8 cellular contexts compared by ENCODE assay signal in genomic region chr5:173035904-173036707, GRCh38. TPM values are rescaled to one million over a fixed set of nuclear protein-coding genes. Genes with fewer than 3 reads are reported as not detected.
A peak's percentile ranks its signal among the peaks of the same experiment; 100 is the strongest.
DNase-seq lines count a peak whose midpoint lies in the region; ATAC-seq and TF ChIP-seq lines count a peak whose summit lies in the region.

No MANE protein-coding gene starts in this region.

- H3K9me3 ChIP-seq in duodenal mucosa (ENCODE audit: control insufficient read depth in 1 of 2, low read length in 2 of 2) (no peaks in the 10 kb centered on the region), tibial artery (no peaks in the 10 kb centered on the region), testis (no peaks in the 10 kb centered on the region)

- no peak for TF ChIP-seq CTCF in tibial artery (IDR thresholded peaks at IDR 0.05)
- TF ChIP-seq CTCF in testis (IDR thresholded peaks at IDR 0.05): no peak

- H3K4me1 ChIP-seq in duodenal mucosa (ENCODE audit: control insufficient read depth in 1 of 2, insufficient read depth in 2 of 2, low read length in 2 of 2) (peaks cover 10 to 14% of the 10 kb centered on the region in 2 donors), tibial artery (peaks cover 0 to 33% (median 11%) of the 10 kb centered on the region in 4 donors), testis (peaks cover 14% of the 10 kb centered on the region)

- H3K27me3 ChIP-seq in duodenal mucosa (ENCODE audit: control insufficient read depth in 1 of 2, insufficient read depth in 2 of 2, low read length in 2 of 2) (no peaks in the 10 kb centered on the region), tibial artery (no peaks in the 10 kb centered on the region), testis (no peaks in the 10 kb centered on the region)

- TF ChIP-seq POLR2A in testis (IDR thresholded peaks at IDR 0.05): no peak

- H3K9ac ChIP-seq in duodenal mucosa (ENCODE audit: low read depth in 1 of 2, low read length in 2 of 2): no peak overlapping the region

- DNase-seq in tibial artery (no peak), testis (no peak), C1 segment of cervical spinal cord (lab: John Stamatoyannopoulos, UW) (no peak), NAMALWA (ENCODE audit: low spot score) (no peak)

- 87 to 90% methylated on average over 24 of the region's 24 CpGs for WGBS in testis, 2 donors

- intact Hi-C loops in tibial artery (cut with DNase I; ENCODE audit: low total_unique reads) (no loop called here), testis (cut with DNase I; ENCODE audit: low total_unique reads) (no loop called here)

- peaks cover 0 to 17% of the 10 kb centered on the region in 2 donors for H3K36me3 ChIP-seq in duodenal mucosa (ENCODE audit: control insufficient read depth in 1 of 2, insufficient read depth in 2 of 2, low read length in 2 of 2)
- H3K36me3 ChIP-seq in tibial artery: peaks cover 0 to 15% (median 0%) of the 10 kb centered on the region in 3 donors
- H3K36me3 ChIP-seq in testis (ENCODE audit: low read depth, missing control alignments): no peaks in the 10 kb centered on the region

- peak overlapping the region; percentile 80; the same call in 1 of the 2 replicates for H3K4me3 ChIP-seq in GM08714 (ENCODE audit: low read length)
- H3K4me3 ChIP-seq in duodenal mucosa (ENCODE audit: low read depth in 1 of 2, low read length in 2 of 2): no peak overlapping the region
- no peak overlapping the region for H3K4me3 ChIP-seq in tibial artery
- H3K4me3 ChIP-seq in testis: no peak overlapping the region

- ATAC-seq in GM19467 (IDR thresholded peaks at IDR 0.05; ENCODE audit: unreplicated experiment): peak; percentile 49
- ATAC-seq in HG03460 (IDR thresholded peaks at IDR 0.05; ENCODE audit: unreplicated experiment): peak; percentile 78

- peak overlapping the region; percentile 64 for H3K27ac ChIP-seq in duodenal mucosa (ENCODE audit: low read depth, low read length)
- H3K27ac ChIP-seq in tibial artery: peak overlapping the region; percentile 41 to 56
- peak overlapping the region in 1 of 2 donors; percentile 32 for H3K27ac ChIP-seq in testis

RNA-seq across cellular contexts. Expression of gene CREBRF, which starts 20.0 kb away (rescaled TPM):
- total RNA-seq in testis: 10 to 100 TPM; 55.6 to 58.4 TPM
- 24.2 TPM for polyA plus RNA-seq in testis (ENCODE audit: insufficient read depth, low read depth, low replicate concordance)

RNA-seq across cellular contexts. Expression of gene ATP6V0E1, which starts 52.5 kb away (rescaled TPM):
- 100 to 1,000 TPM; 124 to 134 TPM for total RNA-seq in testis
- 170 TPM for polyA plus RNA-seq in testis (ENCODE audit: insufficient read depth, low read depth, low replicate concordance)
